27 cellular contexts compared by ENCODE assay signal in genomic region chr20:56845546-56846081, GRCh38.
"Had no signal": no experiment of that assay in that cellular context is flagged by ENCODE, and none has a peak within 500 bp of the region (broad histone marks: within the 10 kb centered on the region; RNA-seq: fewer than 3 reads in every experiment).

No MANE protein-coding gene starts in this region.

- FAIRE-seq: RCC 7860 had no signal

- DNase-seq: activated CD4-positive, alpha-beta T cell treated with anti-CD3 and anti-CD28 coated beads for 1 hour; activated CD4-positive, alpha-beta T cell treated with anti-CD3 and anti-CD28 coated beads, Interleukin-2, amount 10 ng/mL, durations not matched to agents 24 days and 14 days; activated CD4-positive, alpha-beta T cell treated with anti-CD3 and anti-CD28 coated beads, Interleukin-2, amount 50 U/mL, for 4 hours; activated CD4-positive, CD25-positive, alpha-beta regulatory T cell; activated CD8-positive, alpha-beta T cell treated with anti-CD3 and anti-CD28 coated beads for 36 hours; activated gamma-delta T cell; activated naive CD4-positive, alpha-beta T cell treated with Interleukin-2 at 50 U/mL for 16 hours; activated naive CD8-positive, alpha-beta T cell treated with anti-CD3 and anti-CD28 coated beads, Interleukin-2, amount 10 ng/mL, durations not matched to agents 7 days and 5 days; activated T-cell treated with anti-CD3 and anti-CD28 coated beads, Interleukin-2, amount 50 U/mL, for 1 hour; amygdala; colonic mucosa; MG63; NCI-H1092 treated with DMSO at 0.1 percent for 48 hours; NCI-H1417; NCI-H146; NCI-H187; NCI-H2029 treated with DMSO at 0.1 percent for 48 hours; NCI-H2107; NCI-H2171; NCI-H510A treated with DMSO at 0.1 percent for 48 hours; PC-9; Right ventricle myocardium superior; SW 1271; T-helper 1 cell; T-helper 2 cell; T-helper 9 cell had no signal
